Comparison of ENCODE assay signal across 15 cellular contexts in the genomic region with DNA sequence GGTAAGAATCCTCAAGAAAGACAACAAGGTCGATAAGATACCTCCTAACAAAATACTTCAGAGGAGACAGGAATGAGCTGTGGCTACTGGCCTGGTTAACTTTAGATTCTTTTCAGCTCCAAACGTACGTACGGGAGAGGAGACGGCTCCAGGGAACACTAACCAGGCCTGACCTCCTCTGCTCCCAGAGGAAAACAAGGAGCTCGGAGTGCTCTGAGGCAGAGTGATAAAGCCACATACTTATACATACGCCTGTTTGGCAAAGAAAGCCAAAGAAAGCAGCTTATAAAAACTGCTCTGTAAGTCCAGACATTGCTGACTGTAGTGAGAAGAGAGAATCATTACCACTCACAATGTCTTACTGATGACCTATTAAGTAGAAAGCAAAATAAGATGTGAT.
DNase-seq lines count a peak whose midpoint lies in the region; ATAC-seq and TF ChIP-seq lines count a peak whose summit lies in the region.
"Had no signal": no experiment of that assay in that cellular context is flagged by ENCODE, and none has a peak within 500 bp of the region (broad histone marks: within the 10 kb centered on the region; RNA-seq: fewer than 3 reads in every experiment).

No MANE protein-coding gene starts in this region.

- 16 to 22% (median 19%) methylated on average over 7 of the region's 7 CpGs for WGBS in heart left ventricle, 4 donors

- peaks cover 3% of the 10 kb centered on the region for H3K27me3 Mint-ChIP-seq in nephron (ENCODE audit: low read depth)
- H3K27me3 Mint-ChIP-seq in activated T-cell treated with anti-CD3 and anti-CD28 coated beads, Interleukin-2, amount 50 U/mL, for 24 hours: no peaks in the 10 kb centered on the region
- H3K27me3 Mint-ChIP-seq in glutamatergic neuron (ENCODE audit: unreplicated experiment): no peaks in the 10 kb centered on the region
- H3K27me3 Mint-ChIP-seq: activated CD4-positive, alpha-beta memory T cell treated with anti-CD3 and anti-CD28 coated beads, Interleukin-2, amount 10 ng/mL, durations not matched to agents 7 days and 5 days; CD8-positive, alpha-beta memory T cell had no signal

- H3K27ac ChIP-seq in right atrium auricular region (no peak overlapping the region), heart left ventricle (peak overlapping the region in 1 of 12 donors; percentile 58)
- H3K27ac ChIP-seq: GM23248, KMS-11 had no signal

- H3K27me3 ChIP-seq in right atrium auricular region (no peaks in the 10 kb centered on the region), heart left ventricle (no peaks in the 10 kb centered on the region)

- H3K4me1 ChIP-seq in right atrium auricular region: no peaks in the 10 kb centered on the region
- peaks cover 0 to 16% (median 0%) of the 10 kb centered on the region in 12 donors for H3K4me1 ChIP-seq in heart left ventricle

- no peaks in the 10 kb centered on the region for H3K36me3 Mint-ChIP-seq in nephron (ENCODE audit: low read depth)
- no peaks in the 10 kb centered on the region for H3K36me3 Mint-ChIP-seq in activated T-cell treated with anti-CD3 and anti-CD28 coated beads, Interleukin-2, amount 50 U/mL, for 24 hours (ENCODE audit: low read depth)
- H3K36me3 Mint-ChIP-seq in glutamatergic neuron (ENCODE audit: unreplicated experiment): no peaks in the 10 kb centered on the region
- H3K36me3 Mint-ChIP-seq: CD8-positive, alpha-beta memory T cell had no signal

- TF ChIP-seq CTCF in right atrium auricular region (IDR thresholded peaks at IDR 0.05) (no peak), heart left ventricle (IDR thresholded peaks at IDR 0.05) (no peak), nephron (IDR thresholded peaks at IDR 0.05; ENCODE audit: unreplicated experiment in 3 of 3) (no peak), glutamatergic neuron (IDR thresholded peaks at IDR 0.05; ENCODE audit: partially characterized antibody, unreplicated experiment) (no peak)

- TF ChIP-seq POLR2A in heart left ventricle (IDR thresholded peaks at IDR 0.05): no peak

- H3K36me3 ChIP-seq in right atrium auricular region (no peaks in the 10 kb centered on the region), heart left ventricle (no peaks in the 10 kb centered on the region)

- H3K4me3 Mint-ChIP-seq in nephron: no peak overlapping the region
- H3K4me3 Mint-ChIP-seq in activated T-cell treated with anti-CD3 and anti-CD28 coated beads, Interleukin-2, amount 50 U/mL, for 24 hours: no peak overlapping the region
- H3K4me3 Mint-ChIP-seq in glutamatergic neuron (ENCODE audit: unreplicated experiment): no peak overlapping the region
- H3K4me3 Mint-ChIP-seq: activated CD4-positive, alpha-beta memory T cell treated with anti-CD3 and anti-CD28 coated beads, Interleukin-2, amount 10 ng/mL, durations not matched to agents 7 days and 5 days; CD8-positive, alpha-beta memory T cell had no signal

- H3K27ac Mint-ChIP-seq in nephron (peak overlapping the region; percentile 88 to 96 (median 95)), glutamatergic neuron (ENCODE audit: unreplicated experiment) (no peak overlapping the region)
- H3K27ac Mint-ChIP-seq in activated T-cell treated with anti-CD3 and anti-CD28 coated beads, Interleukin-2, amount 50 U/mL, for 24 hours: no peak overlapping the region
- H3K27ac Mint-ChIP-seq: activated CD4-positive, alpha-beta memory T cell treated with anti-CD3 and anti-CD28 coated beads, Interleukin-2, amount 10 ng/mL, durations not matched to agents 7 days and 5 days; CD8-positive, alpha-beta memory T cell had no signal

- DNase-seq in Right ventricle myocardium inferior (ENCODE audit: missing footprints) (no peak), right atrium auricular region (ENCODE audit: low spot score) (no peak), heart left ventricle (peak in 1 of 5 donors; percentile 19), activated gamma-delta T cell (lab: John Stamatoyannopoulos, UW) (no peak), glutamatergic neuron (no peak)
- DNase-seq in activated T-cell treated with anti-CD3 and anti-CD28 coated beads, Interleukin-2, amount 50 U/mL, for 24 hours: no peak
- DNase-seq: activated CD4-positive, alpha-beta memory T cell treated with anti-CD3 and anti-CD28 coated beads, Interleukin-2, amount 10 ng/mL, durations not matched to agents 7 days and 5 days; activated naive CD4-positive, alpha-beta T cell; CD8-positive, alpha-beta memory T cell; erythroblast; GM23248; NCI-H146 had no signal

- no peaks in the 10 kb centered on the region for H3K9me3 ChIP-seq in right atrium auricular region
- no peaks in the 10 kb centered on the region for H3K9me3 ChIP-seq in heart left ventricle

- H3K9me3 Mint-ChIP-seq in nephron: no peaks in the 10 kb centered on the region
- H3K9me3 Mint-ChIP-seq in activated T-cell treated with anti-CD3 and anti-CD28 coated beads, Interleukin-2, amount 50 U/mL, for 24 hours: no peaks in the 10 kb centered on the region
- peaks cover 2% of the 10 kb centered on the region for H3K9me3 Mint-ChIP-seq in glutamatergic neuron (ENCODE audit: unreplicated experiment)
- H3K9me3 Mint-ChIP-seq: activated CD4-positive, alpha-beta memory T cell treated with anti-CD3 and anti-CD28 coated beads, Interleukin-2, amount 10 ng/mL, durations not matched to agents 7 days and 5 days had no signal

- intact Hi-C loops in Right ventricle myocardium inferior (cut with DNase I) (no loop called here), heart left ventricle (cut with DNase I) (no loop called here)

- ATAC-seq in Right ventricle myocardium inferior (peak; percentile 56), heart left ventricle (peak; percentile 32 to 80 (median 67)), GM19452 (IDR thresholded peaks at IDR 0.05; ENCODE audit: unreplicated experiment) (no peak)

- H3K4me3 ChIP-seq in right atrium auricular region: no peak overlapping the region
- no peak overlapping the region for H3K4me3 ChIP-seq in heart left ventricle
- H3K4me3 ChIP-seq: GM23248 had no signal

- H3K4me1 Mint-ChIP-seq in nephron: peaks cover 33% of the 10 kb centered on the region
- H3K4me1 Mint-ChIP-seq in activated T-cell treated with anti-CD3 and anti-CD28 coated beads, Interleukin-2, amount 50 U/mL, for 24 hours (ENCODE audit: low read depth): no peaks in the 10 kb centered on the region
- no peaks in the 10 kb centered on the region for H3K4me1 Mint-ChIP-seq in glutamatergic neuron (ENCODE audit: low read depth, unreplicated experiment)
- H3K4me1 Mint-ChIP-seq: activated CD4-positive, alpha-beta memory T cell treated with anti-CD3 and anti-CD28 coated beads, Interleukin-2, amount 10 ng/mL, durations not matched to agents 7 days and 5 days; CD8-positive, alpha-beta memory T cell had no signal

Comparison
In these comparisons a context has a peak if more than half of its experiments do, and no peak if none do; other contexts are left out.
1. H3K27ac Mint-ChIP-seq: peak in nephron (3 of 3); none in activated T-cell treated with anti-CD3 and anti-CD28 coated beads, Interleukin-2, amount 50 U/mL, for 24 hours (single experiment) and glutamatergic neuron (single experiment).